13 cellular contexts compared by ENCODE assay signal in the genomic region with DNA sequence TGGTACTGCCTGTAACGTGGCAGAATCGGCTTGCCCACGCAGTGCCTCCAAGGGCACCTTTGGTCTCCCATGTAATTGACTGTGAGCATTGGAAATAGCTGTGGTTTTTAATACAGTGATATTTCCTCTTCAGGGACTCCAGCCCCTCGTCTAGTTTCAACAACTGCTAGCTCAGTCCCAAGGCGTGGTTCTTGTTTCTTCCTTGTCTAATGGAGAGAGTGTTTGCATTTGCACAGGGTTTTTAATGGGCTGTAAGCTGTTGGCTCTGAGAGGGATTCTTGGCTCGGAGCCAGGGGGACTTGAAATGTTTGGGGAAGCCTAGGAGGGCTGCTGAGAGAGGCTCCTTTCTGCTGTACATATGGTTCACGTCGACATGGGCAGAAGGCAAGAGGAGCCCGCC.
A peak's percentile ranks its signal among the peaks of the same experiment; 100 is the strongest.
DNase-seq lines count a peak whose midpoint lies in the region; ATAC-seq and TF ChIP-seq lines count a peak whose summit lies in the region.
"Had no signal": no experiment of that assay in that cellular context is flagged by ENCODE, and none has a peak within 500 bp of the region (broad histone marks: within the 10 kb centered on the region; RNA-seq: fewer than 3 reads in every experiment).

No MANE protein-coding gene starts in this region.

- no peaks in the 10 kb centered on the region for H3K9me3 Mint-ChIP-seq in activated naive CD8-positive, alpha-beta T cell treated with anti-CD3 and anti-CD28 coated beads for 36 hours

- no peaks in the 10 kb centered on the region for H3K9me3 ChIP-seq in AG04450 (ENCODE audit: control insufficient read depth, insufficient read depth, low read length)
- no peaks in the 10 kb centered on the region for H3K9me3 ChIP-seq in esophagus muscularis mucosa
- H3K9me3 ChIP-seq: neutrophil, uterus had no signal

- TF ChIP-seq CTCF in AG04450 (IDR thresholded peaks at IDR 0.05; ENCODE audit: low read depth, low read length), result no peak
- TF ChIP-seq CTCF in fibroblast of the aortic adventitia (IDR thresholded peaks at IDR 0.05; ENCODE audit: insufficient read depth, low read length), result no peak
- TF ChIP-seq CTCF in esophagus muscularis mucosa (IDR thresholded peaks at IDR 0.05), result no peak

- H3K4me3 ChIP-seq in AG04450 (ENCODE audit: low read depth, low read length) (no peak overlapping the region), fibroblast of the aortic adventitia (ENCODE audit: low read depth, low read length) (no peak overlapping the region), esophagus muscularis mucosa (no peak overlapping the region)
- H3K4me3 ChIP-seq: uterus had no signal

- H3K36me3 ChIP-seq in esophagus muscularis mucosa, result no peaks in the 10 kb centered on the region
- H3K36me3 ChIP-seq: neutrophil, uterus had no signal

- no peak overlapping the region for H3K27ac Mint-ChIP-seq in activated naive CD8-positive, alpha-beta T cell treated with anti-CD3 and anti-CD28 coated beads for 36 hours

- TF ChIP-seq EP300 in esophagus muscularis mucosa (IDR thresholded peaks at IDR 0.05), result no peak

- no peak for TF ChIP-seq POLR2A in esophagus muscularis mucosa (IDR thresholded peaks at IDR 0.05; ENCODE audit: low read depth)

- H3K36me3 Mint-ChIP-seq in activated naive CD8-positive, alpha-beta T cell treated with anti-CD3 and anti-CD28 coated beads for 36 hours, result no peaks in the 10 kb centered on the region

- no peak for ATAC-seq in HG02623 (IDR thresholded peaks at IDR 0.05; ENCODE audit: unreplicated experiment)

- DNase-seq in AG04450 (ENCODE audit: low read depth, low spot score), result no peak
- DNase-seq in NCI-H1105 treated with DMSO at 0.1 percent for 48 hours (lab: John Stamatoyannopoulos, UW), result peak; percentile 99
- DNase-seq in NCI-H510A (lab: John Stamatoyannopoulos, UW), result peak; percentile 61
- peak; percentile 18 for DNase-seq in fibroblast of the aortic adventitia (ENCODE audit: low read depth)
- no peak for DNase-seq in activated naive CD8-positive, alpha-beta T cell treated with anti-CD3 and anti-CD28 coated beads for 36 hours
- DNase-seq in SIG-M5 (lab: John Stamatoyannopoulos, UW), result no peak
- DNase-seq in esophagus muscularis mucosa (ENCODE audit: extremely low spot score), result no peak
- DNase-seq: dermis blood vessel endothelial cell, islet precursor cell, uterus had no signal

- intact Hi-C loops in esophagus muscularis mucosa (cut with DNase I), result no loop called here

- CTCF ChIA-PET in AG04450 (lab: Charles Lee), result no interaction called here

- POLR2A ChIA-PET in AG04450 (lab: Yijun Ruan, JAX), result no interaction called here

- H3K27me3 ChIP-seq in AG04450 (ENCODE audit: control insufficient read depth, insufficient read depth, low read length) (no peaks in the 10 kb centered on the region), esophagus muscularis mucosa (no peaks in the 10 kb centered on the region)
- H3K27me3 ChIP-seq: neutrophil, uterus had no signal

- WGBS in esophagus muscularis mucosa, result 77% methylated on average over 9 of the region's 9 CpGs

- H3K27ac ChIP-seq in AG04450 (ENCODE audit: low read depth, low read length), result peak overlapping the region; percentile 2
- H3K27ac ChIP-seq in esophagus muscularis mucosa (replicated peaks in 1 of 4), result no peak overlapping the region
- H3K27ac ChIP-seq: neutrophil, RWPE1, uterus had no signal

- no peak overlapping the region for H3K4me3 Mint-ChIP-seq in activated naive CD8-positive, alpha-beta T cell treated with anti-CD3 and anti-CD28 coated beads for 36 hours

- H3K4me1 Mint-ChIP-seq in activated naive CD8-positive, alpha-beta T cell treated with anti-CD3 and anti-CD28 coated beads for 36 hours, result no peaks in the 10 kb centered on the region

- peaks cover 0 to 19% (median 3%) of the 10 kb centered on the region in 4 donors for H3K4me1 ChIP-seq in esophagus muscularis mucosa
- H3K4me1 ChIP-seq: uterus had no signal

- H3K27me3 Mint-ChIP-seq in activated naive CD8-positive, alpha-beta T cell treated with anti-CD3 and anti-CD28 coated beads for 36 hours, result no peaks in the 10 kb centered on the region

Comparison
In these comparisons a context has a peak if more than half of its experiments do, and no peak if none do; other contexts are left out.
1. DNase-seq: peak in NCI-H1105 treated with DMSO at 0.1 percent for 48 hours (single experiment), NCI-H510A (single experiment) and fibroblast of the aortic adventitia (single experiment); none in AG04450 (single experiment), activated naive CD8-positive, alpha-beta T cell treated with anti-CD3 and anti-CD28 coated beads for 36 hours (single experiment), SIG-M5 (single experiment) and esophagus muscularis mucosa (single experiment).